In the genomic region with DNA sequence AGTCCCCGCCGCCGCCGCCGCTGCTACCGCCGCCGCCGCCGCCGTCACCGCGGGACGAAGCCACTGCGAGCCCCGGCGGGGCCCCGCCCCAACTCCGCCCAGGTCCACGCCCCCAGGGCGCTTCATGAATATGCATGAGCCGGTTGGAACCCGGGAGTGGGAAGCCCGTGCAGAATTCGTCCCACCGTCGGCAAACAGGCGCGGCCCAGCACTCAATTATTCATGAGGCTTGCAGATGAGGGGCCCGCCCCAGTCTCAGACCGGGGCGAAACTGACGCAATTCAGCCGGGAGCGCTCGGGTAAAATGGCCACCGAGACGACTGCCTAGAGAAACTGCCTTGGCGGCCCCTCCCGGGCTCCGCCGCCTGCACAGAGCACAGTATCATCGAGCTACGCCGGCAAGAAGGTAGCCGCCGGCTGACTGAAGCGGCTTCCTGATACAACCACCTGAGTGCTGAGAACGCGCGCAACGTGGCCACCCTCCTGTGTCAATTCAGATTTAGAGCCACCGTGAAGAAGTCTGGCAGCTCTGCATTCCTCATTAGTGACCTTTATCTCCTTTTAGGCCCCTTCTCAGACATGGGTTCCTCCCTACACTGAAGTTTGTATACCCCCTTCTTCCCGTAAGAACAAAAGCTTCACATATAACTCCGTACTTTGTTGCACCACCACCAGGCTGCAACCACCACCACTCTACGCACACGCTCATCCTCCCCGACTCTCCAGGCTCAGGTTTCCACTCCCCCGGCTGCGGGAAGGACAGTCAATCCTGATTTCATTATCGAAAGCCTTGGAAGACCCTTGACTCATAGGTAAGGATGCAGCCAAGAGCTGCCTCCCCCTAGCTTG, we compare ENCODE assay signal across 1 cellular context.
TF ChIP-seq lines count a peak whose summit lies in the region.

A gene with protein sequence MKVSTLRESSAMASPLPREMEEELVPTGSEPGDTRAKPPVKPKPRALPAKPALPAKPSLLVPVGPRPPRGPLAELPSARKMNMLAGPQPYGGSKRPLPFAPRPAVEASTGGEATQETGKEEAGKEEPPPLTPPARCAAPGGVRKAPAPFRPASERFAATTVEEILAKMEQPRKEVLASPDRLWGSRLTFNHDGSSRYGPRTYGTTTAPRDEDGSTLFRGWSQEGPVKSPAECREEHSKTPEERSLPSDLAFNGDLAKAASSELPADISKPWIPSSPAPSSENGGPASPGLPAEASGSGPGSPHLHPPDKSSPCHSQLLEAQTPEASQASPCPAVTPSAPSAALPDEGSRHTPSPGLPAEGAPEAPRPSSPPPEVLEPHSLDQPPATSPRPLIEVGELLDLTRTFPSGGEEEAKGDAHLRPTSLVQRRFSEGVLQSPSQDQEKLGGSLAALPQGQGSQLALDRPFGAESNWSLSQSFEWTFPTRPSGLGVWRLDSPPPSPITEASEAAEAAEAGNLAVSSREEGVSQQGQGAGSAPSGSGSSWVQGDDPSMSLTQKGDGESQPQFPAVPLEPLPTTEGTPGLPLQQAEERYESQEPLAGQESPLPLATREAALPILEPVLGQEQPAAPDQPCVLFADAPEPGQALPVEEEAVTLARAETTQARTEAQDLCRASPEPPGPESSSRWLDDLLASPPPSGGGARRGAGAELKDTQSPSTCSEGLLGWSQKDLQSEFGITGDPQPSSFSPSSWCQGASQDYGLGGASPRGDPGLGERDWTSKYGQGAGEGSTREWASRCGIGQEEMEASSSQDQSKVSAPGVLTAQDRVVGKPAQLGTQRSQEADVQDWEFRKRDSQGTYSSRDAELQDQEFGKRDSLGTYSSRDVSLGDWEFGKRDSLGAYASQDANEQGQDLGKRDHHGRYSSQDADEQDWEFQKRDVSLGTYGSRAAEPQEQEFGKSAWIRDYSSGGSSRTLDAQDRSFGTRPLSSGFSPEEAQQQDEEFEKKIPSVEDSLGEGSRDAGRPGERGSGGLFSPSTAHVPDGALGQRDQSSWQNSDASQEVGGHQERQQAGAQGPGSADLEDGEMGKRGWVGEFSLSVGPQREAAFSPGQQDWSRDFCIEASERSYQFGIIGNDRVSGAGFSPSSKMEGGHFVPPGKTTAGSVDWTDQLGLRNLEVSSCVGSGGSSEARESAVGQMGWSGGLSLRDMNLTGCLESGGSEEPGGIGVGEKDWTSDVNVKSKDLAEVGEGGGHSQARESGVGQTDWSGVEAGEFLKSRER (N-terminal part only) (minus strand): TSS at position 67 of the 849 bp plus-strand sequence. CDS start 3,067 bp downstream, outside the sequence.

TF ChIP-seq in K562, 482 proteins besides CTCF, POLR2A, EP300 and RAD21 (continued from another document and continues in another):
- TF ChIP-seq, protein P1, sequence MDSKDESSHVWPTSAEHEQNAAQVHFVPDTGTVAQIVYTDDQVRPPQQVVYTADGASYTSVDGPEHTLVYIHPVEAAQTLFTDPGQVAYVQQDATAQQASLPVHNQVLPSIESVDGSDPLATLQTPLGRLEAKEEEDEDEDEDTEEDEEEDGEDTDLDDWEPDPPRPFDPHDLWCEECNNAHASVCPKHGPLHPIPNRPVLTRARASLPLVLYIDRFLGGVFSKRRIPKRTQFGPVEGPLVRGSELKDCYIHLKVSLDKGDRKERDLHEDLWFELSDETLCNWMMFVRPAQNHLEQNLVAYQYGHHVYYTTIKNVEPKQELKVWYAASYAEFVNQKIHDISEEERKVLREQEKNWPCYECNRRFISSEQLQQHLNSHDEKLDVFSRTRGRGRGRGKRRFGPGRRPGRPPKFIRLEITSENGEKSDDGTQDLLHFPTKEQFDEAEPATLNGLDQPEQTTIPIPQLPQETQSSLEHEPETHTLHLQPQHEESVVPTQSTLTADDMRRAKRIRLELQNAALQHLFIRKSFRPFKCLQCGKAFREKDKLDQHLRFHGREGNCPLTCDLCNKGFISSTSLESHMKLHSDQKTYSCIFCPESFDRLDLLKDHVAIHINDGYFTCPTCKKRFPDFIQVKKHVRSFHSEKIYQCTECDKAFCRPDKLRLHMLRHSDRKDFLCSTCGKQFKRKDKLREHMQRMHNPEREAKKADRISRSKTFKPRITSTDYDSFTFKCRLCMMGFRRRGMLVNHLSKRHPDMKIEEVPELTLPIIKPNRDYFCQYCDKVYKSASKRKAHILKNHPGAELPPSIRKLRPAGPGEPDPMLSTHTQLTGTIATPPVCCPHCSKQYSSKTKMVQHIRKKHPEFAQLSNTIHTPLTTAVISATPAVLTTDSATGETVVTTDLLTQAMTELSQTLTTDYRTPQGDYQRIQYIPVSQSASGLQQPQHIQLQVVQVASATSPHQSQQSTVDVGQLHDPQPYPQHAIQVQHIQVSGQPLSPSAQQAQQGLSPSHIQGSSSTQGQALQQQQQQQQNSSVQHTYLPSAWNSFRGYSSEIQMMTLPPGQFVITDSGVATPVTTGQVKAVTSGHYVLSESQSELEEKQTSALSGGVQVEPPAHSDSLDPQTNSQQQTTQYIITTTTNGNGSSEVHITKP (IDR thresholded peaks at IDR 0.05; ENCODE audit: partially characterized antibody), result peak; percentile 7
- TF ChIP-seq ZNF274 (IDR thresholded peaks at IDR 0.05; ENCODE audit: borderline replicate concordance, low read depth, low read length), result no peak
- TF ChIP-seq TEAD1 (CRISPR knock-in tag; IDR thresholded peaks at IDR 0.05), result no peak
- TF ChIP-seq ZNF431 (CRISPR knock-in tag; IDR thresholded peaks at IDR 0.05), result no peak
- TF ChIP-seq TBP (optimal IDR thresholded peaks at IDR 0.05; ENCODE audit: low read depth, low read length), result peak; percentile 72
- TF ChIP-seq, protein P2, sequence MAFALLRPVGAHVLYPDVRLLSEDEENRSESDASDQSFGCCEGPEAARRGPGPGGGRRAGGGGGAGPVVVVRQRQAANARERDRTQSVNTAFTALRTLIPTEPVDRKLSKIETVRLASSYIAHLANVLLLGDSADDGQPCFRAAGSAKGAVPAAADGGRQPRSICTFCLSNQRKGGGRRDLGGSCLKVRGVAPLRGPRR (CRISPR knock-in tag; IDR thresholded peaks at IDR 0.05), result no peak
- no peak for TF ChIP-seq ZNF354B (CRISPR knock-in tag; IDR thresholded peaks at IDR 0.05)
- TF ChIP-seq, protein P3, sequence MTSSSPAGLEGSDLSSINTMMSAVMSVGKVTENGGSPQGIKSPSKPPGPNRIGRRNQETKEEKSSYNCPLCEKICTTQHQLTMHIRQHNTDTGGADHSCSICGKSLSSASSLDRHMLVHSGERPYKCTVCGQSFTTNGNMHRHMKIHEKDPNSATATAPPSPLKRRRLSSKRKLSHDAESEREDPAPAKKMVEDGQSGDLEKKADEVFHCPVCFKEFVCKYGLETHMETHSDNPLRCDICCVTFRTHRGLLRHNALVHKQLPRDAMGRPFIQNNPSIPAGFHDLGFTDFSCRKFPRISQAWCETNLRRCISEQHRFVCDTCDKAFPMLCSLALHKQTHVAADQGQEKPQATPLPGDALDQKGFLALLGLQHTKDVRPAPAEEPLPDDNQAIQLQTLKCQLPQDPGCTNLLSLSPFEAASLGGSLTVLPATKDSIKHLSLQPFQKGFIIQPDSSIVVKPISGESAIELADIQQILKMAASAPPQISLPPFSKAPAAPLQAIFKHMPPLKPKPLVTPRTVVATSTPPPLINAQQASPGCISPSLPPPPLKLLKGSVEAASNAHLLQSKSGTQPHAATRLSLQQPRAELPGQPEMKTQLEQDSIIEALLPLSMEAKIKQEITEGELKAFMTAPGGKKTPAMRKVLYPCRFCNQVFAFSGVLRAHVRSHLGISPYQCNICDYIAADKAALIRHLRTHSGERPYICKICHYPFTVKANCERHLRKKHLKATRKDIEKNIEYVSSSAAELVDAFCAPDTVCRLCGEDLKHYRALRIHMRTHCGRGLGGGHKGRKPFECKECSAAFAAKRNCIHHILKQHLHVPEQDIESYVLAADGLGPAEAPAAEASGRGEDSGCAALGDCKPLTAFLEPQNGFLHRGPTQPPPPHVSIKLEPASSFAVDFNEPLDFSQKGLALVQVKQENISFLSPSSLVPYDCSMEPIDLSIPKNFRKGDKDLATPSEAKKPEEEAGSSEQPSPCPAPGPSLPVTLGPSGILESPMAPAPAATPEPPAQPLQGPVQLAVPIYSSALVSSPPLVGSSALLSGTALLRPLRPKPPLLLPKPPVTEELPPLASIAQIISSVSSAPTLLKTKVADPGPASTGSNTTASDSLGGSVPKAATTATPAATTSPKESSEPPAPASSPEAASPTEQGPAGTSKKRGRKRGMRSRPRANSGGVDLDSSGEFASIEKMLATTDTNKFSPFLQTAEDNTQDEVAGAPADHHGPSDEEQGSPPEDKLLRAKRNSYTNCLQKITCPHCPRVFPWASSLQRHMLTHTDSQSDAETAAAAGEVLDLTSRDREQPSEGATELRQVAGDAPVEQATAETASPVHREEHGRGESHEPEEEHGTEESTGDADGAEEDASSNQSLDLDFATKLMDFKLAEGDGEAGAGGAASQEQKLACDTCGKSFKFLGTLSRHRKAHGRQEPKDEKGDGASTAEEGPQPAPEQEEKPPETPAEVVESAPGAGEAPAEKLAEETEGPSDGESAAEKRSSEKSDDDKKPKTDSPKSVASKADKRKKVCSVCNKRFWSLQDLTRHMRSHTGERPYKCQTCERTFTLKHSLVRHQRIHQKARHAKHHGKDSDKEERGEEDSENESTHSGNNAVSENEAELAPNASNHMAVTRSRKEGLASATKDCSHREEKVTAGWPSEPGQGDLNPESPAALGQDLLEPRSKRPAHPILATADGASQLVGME (CRISPR knock-in tag; IDR thresholded peaks at IDR 0.05), result no peak
- TF ChIP-seq HNRNPK (IDR thresholded peaks at IDR 0.05; ENCODE audit: low read depth, low read length, poor library complexity, severe bottlenecking), result no peak
- no peak for TF ChIP-seq ZNF175 (CRISPR knock-in tag; IDR thresholded peaks at IDR 0.05; ENCODE audit: low read depth)
- TF ChIP-seq ZC3H8 (IDR thresholded peaks at IDR 0.05), result no peak
- TF ChIP-seq ZNF24 (IDR thresholded peaks at IDR 0.05), result no peak
- TF ChIP-seq SRSF1 (IDR thresholded peaks at IDR 0.05; ENCODE audit: low read depth, low read length), result no peak
- TF ChIP-seq PRMT5 (CRISPR knock-in tag; IDR thresholded peaks at IDR 0.05), result no peak
- no peak for TF ChIP-seq DIDO1 (tag; IDR thresholded peaks at IDR 0.05; ENCODE audit: low read depth)
- TF ChIP-seq, protein P4, sequence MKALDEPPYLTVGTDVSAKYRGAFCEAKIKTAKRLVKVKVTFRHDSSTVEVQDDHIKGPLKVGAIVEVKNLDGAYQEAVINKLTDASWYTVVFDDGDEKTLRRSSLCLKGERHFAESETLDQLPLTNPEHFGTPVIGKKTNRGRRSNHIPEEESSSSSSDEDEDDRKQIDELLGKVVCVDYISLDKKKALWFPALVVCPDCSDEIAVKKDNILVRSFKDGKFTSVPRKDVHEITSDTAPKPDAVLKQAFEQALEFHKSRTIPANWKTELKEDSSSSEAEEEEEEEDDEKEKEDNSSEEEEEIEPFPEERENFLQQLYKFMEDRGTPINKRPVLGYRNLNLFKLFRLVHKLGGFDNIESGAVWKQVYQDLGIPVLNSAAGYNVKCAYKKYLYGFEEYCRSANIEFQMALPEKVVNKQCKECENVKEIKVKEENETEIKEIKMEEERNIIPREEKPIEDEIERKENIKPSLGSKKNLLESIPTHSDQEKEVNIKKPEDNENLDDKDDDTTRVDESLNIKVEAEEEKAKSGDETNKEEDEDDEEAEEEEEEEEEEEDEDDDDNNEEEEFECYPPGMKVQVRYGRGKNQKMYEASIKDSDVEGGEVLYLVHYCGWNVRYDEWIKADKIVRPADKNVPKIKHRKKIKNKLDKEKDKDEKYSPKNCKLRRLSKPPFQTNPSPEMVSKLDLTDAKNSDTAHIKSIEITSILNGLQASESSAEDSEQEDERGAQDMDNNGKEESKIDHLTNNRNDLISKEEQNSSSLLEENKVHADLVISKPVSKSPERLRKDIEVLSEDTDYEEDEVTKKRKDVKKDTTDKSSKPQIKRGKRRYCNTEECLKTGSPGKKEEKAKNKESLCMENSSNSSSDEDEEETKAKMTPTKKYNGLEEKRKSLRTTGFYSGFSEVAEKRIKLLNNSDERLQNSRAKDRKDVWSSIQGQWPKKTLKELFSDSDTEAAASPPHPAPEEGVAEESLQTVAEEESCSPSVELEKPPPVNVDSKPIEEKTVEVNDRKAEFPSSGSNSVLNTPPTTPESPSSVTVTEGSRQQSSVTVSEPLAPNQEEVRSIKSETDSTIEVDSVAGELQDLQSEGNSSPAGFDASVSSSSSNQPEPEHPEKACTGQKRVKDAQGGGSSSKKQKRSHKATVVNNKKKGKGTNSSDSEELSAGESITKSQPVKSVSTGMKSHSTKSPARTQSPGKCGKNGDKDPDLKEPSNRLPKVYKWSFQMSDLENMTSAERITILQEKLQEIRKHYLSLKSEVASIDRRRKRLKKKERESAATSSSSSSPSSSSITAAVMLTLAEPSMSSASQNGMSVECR (CRISPR knock-in tag; IDR thresholded peaks at IDR 0.05), result no peak
- TF ChIP-seq ZNF444 (CRISPR knock-in tag; IDR thresholded peaks at IDR 0.05), result no peak
- TF ChIP-seq ZNF23 (CRISPR knock-in tag; IDR thresholded peaks at IDR 0.05), result no peak
- no peak for TF ChIP-seq ZNF830 (CRISPR knock-in tag; IDR thresholded peaks at IDR 0.05)
- TF ChIP-seq ZNF584 (CRISPR knock-in tag; IDR thresholded peaks at IDR 0.05; ENCODE audit: low read depth), result no peak; the same call in 1 of the 2 replicates
- TF ChIP-seq, protein P5, sequence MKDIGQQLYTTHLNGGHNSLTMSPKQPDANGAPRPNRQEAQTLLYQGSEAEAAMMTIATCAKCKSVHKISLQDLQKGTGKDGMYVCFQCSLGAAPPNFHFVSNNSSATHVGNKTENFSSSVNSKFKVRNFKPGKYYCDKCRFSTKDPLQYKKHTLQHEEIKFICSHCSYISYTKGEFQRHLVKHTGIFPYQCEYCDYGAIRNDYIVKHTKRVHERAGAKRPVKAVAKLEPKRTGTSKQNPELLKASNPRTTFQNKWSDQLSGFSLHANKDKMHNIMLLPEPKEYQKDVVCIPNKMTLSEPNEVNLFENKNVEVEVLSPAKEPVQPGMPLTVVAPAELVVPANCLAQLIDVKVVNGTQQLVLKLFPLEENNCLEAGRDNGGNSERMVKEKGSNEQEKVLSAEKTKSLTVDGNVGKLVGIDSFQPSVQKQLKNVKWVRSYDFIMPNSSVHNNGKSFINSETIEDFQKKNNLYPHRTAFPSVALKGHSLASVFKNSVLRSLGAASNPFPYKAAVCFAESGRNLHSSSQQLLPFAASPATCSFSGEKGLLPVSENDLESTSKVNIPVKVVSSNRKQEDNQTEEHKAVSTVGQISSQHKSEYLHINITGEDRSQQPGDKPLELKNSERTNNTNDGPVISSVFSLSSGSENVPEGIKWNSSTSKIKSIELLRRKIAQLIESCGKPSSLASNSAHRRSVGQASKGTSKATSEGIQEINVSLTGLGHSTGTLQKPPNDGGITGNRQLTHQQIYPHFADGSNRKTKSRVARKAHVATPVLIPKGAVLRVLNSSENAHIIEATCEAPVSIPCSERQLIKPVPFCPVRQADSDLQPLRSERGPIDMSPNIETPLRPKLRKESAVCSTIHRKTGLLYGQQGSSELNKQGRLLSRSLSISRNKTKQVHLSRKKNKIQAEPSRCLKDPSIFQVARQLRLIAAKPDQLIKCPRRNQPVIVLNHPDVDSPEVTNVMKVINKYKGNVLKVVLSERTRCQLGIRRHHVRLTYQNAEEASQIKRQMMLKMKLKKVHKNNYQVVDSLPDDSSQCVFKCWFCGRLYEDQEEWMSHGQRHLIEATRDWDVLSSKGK (CRISPR knock-in tag; IDR thresholded peaks at IDR 0.05), result no peak
- TF ChIP-seq HNRNPL (IDR thresholded peaks at IDR 0.05; ENCODE audit: low read depth, low read length), result no peak
- no peak; the same call in 1 of the 2 replicates for TF ChIP-seq ARID1B (IDR thresholded peaks at IDR 0.05)
- TF ChIP-seq, protein P6, sequence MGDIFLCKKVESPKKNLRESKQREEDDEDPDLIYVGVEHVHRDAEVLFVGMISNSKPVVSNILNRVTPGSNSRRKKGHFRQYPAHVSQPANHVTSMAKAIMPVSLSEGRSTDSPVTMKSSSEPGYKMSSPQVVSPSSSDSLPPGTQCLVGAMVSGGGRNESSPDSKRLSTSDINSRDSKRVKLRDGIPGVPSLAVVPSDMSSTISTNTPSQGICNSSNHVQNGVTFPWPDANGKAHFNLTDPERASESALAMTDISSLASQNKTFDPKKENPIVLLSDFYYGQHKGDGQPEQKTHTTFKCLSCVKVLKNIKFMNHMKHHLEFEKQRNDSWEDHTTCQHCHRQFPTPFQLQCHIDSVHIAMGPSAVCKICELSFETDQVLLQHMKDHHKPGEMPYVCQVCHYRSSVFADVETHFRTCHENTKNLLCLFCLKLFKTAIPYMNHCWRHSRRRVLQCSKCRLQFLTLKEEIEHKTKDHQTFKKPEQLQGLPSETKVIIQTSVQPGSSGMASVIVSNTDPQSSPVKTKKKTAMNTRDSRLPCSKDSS (IDR thresholded peaks at IDR 0.05; ENCODE audit: low read depth, partially characterized antibody), result no peak
